Comparison of ENCODE assay signal across 11 cellular contexts in the genomic region with DNA sequence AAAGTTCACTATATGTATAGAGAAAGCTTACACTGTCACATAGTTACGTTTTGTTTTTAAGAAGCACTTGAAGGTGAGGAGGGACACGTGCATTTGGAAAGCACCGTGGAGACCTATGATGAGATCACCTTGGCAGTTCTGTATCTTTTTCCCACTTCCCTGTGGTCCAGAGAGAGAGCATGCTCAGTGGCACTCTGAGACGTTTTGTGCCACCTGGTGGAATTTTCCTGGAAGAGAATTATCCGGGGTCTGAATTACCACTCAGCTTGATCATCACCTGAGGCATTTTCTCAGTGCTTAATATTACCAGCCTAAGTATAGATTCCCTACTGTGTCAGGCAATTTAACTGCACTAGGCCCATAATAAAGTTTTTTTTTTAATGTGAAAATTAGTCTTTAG.
A peak's percentile ranks its signal among the peaks of the same experiment; 100 is the strongest.
DNase-seq lines count a peak whose midpoint lies in the region; ATAC-seq and TF ChIP-seq lines count a peak whose summit lies in the region.
"Had no signal": no experiment of that assay in that cellular context is flagged by ENCODE, and none has a peak within 500 bp of the region (broad histone marks: within the 10 kb centered on the region; RNA-seq: fewer than 3 reads in every experiment).

No MANE protein-coding gene starts in this region.

- intact Hi-C loops in activated CD4-positive, alpha-beta memory T cell treated with anti-CD3 and anti-CD28 coated beads for 36 hours (cut with micrococcal nuclease): no loop called here
- intact Hi-C loops in left ventricle myocardium superior (cut with micrococcal nuclease): no loop called here

- no peak overlapping the region for H3K4me3 Mint-ChIP-seq in type B pancreatic cell
- no peak overlapping the region for H3K4me3 Mint-ChIP-seq in activated CD4-positive, alpha-beta memory T cell treated with anti-CD3 and anti-CD28 coated beads for 36 hours

- H3K4me3 ChIP-seq in choroid plexus epithelial cell (ENCODE audit: low read depth, low read length): no peak overlapping the region
- H3K4me3 ChIP-seq: GM23248 had no signal

- peaks cover 4% of the 10 kb centered on the region for H3K9me3 Mint-ChIP-seq in type B pancreatic cell
- H3K9me3 Mint-ChIP-seq in activated CD4-positive, alpha-beta memory T cell treated with anti-CD3 and anti-CD28 coated beads for 36 hours: no peaks in the 10 kb centered on the region

- POLR2A ChIA-PET in activated CD4-positive, alpha-beta memory T cell treated with anti-CD3 and anti-CD28 coated beads for 36 hours (lab: Charles Lee): no interaction called here

- H3K27ac Mint-ChIP-seq in type B pancreatic cell: no peak overlapping the region
- no peak overlapping the region for H3K27ac Mint-ChIP-seq in activated CD4-positive, alpha-beta memory T cell treated with anti-CD3 and anti-CD28 coated beads for 36 hours

- DNase-seq in NCI-H82 (lab: John Stamatoyannopoulos, UW) (peak; percentile 77), NCI-H82 treated with DMSO at 0.1 percent for 48 hours (lab: John Stamatoyannopoulos, UW; ENCODE audit: unreplicated experiment) (no peak), NCI-H345 treated with DMSO at 0.1 percent for 48 hours (lab: John Stamatoyannopoulos, UW; ENCODE audit: unreplicated experiment) (peak; percentile 50), choroid plexus epithelial cell (ENCODE audit: low read depth) (peak; percentile 1), type B pancreatic cell (ENCODE audit: extremely low spot score, unreplicated experiment) (no peak), left ventricle myocardium superior (no peak)
- no peak for DNase-seq in activated CD4-positive, alpha-beta memory T cell treated with anti-CD3 and anti-CD28 coated beads for 36 hours
- DNase-seq: activated CD4-positive, alpha-beta T cell treated with anti-CD3 and anti-CD28 coated beads for 4 hours; GM23248; OCI-M1 had no signal

- no peaks in the 10 kb centered on the region for H3K36me3 Mint-ChIP-seq in type B pancreatic cell
- H3K36me3 Mint-ChIP-seq in activated CD4-positive, alpha-beta memory T cell treated with anti-CD3 and anti-CD28 coated beads for 36 hours: no peaks in the 10 kb centered on the region

- TF ChIP-seq CTCF in choroid plexus epithelial cell (conservative IDR thresholded peaks at IDR 0.05; ENCODE audit: low read depth, low read length) (no peak), type B pancreatic cell (conservative IDR thresholded peaks at IDR 0.05) (peak; percentile 65)

- no peaks in the 10 kb centered on the region for H3K27me3 Mint-ChIP-seq in type B pancreatic cell
- peaks cover 2% of the 10 kb centered on the region for H3K27me3 Mint-ChIP-seq in activated CD4-positive, alpha-beta memory T cell treated with anti-CD3 and anti-CD28 coated beads for 36 hours

- ATAC-seq in GM21786 (IDR thresholded peaks at IDR 0.05; ENCODE audit: unreplicated experiment) (no peak), left ventricle myocardium superior (no peak)

- H3K4me1 Mint-ChIP-seq in type B pancreatic cell (ENCODE audit: unreplicated experiment): peaks cover 15% of the 10 kb centered on the region
- no peaks in the 10 kb centered on the region for H3K4me1 Mint-ChIP-seq in activated CD4-positive, alpha-beta memory T cell treated with anti-CD3 and anti-CD28 coated beads for 36 hours (ENCODE audit: low read depth)

- CTCF ChIA-PET in activated CD4-positive, alpha-beta memory T cell treated with anti-CD3 and anti-CD28 coated beads for 36 hours (lab: Charles Lee): no interaction called here

Comparison
In these comparisons a context has a peak if more than half of its experiments do, and no peak if none do; other contexts are left out.
1. DNase-seq: peak in NCI-H82 (single experiment), NCI-H345 treated with DMSO at 0.1 percent for 48 hours (single experiment) and choroid plexus epithelial cell (single experiment); none in NCI-H82 treated with DMSO at 0.1 percent for 48 hours (single experiment), type B pancreatic cell (single experiment), activated CD4-positive, alpha-beta memory T cell treated with anti-CD3 and anti-CD28 coated beads for 36 hours (single experiment) and left ventricle myocardium superior (single experiment).